ENCODE assay signal across 8 cellular contexts in genomic region chr20:33211817-33212424, GRCh38. TPM values are rescaled to one million over a fixed set of nuclear protein-coding genes. Genes with fewer than 3 reads are reported as not detected.
DNase-seq lines count a peak whose midpoint lies in the region; ATAC-seq and TF ChIP-seq lines count a peak whose summit lies in the region.

No MANE protein-coding gene starts in this region.

- H3K4me2 ChIP-seq in GM23338 = no peak overlapping the region

- no peak overlapping the region for H3K27ac ChIP-seq in CD4-positive, CD25-positive, alpha-beta regulatory T cell (ENCODE audit: insufficient read depth, low read length, poor library complexity, severe bottlenecking)
- H3K27ac ChIP-seq in GM23338 (ENCODE audit: low read depth) = no peak overlapping the region
- no peak overlapping the region for H3K27ac ChIP-seq in iPS DF 6.9 (ENCODE audit: low read length)

- H3K27me3 Mint-ChIP-seq in CD4-positive, CD25-positive, alpha-beta regulatory T cell = peaks cover 31% of the 10 kb centered on the region
- peaks cover 7% of the 10 kb centered on the region for H3K27me3 Mint-ChIP-seq in GM23338 (ENCODE audit: insufficient read depth, low read depth, poor library complexity)
- peaks cover 22% of the 10 kb centered on the region for H3K27me3 Mint-ChIP-seq in activated T-helper 1 cell treated with anti-CD3 and anti-CD28 coated beads, Interleukin-12 subunit alpha, Interleukin-12 subunit beta, Interleukin-2, Interleukin-4 antibody, amounts not matched to agents 30 ng/mL and 10 ng/mL and 1 ng/mL, durations not matched to agents 14 hours and 24 hours and 36 hours (ENCODE audit: insufficient read depth)

- no peak overlapping the region for H3K4me3 ChIP-seq in CD4-positive, CD25-positive, alpha-beta regulatory T cell (ENCODE audit: low read depth, low read length)
- H3K4me3 ChIP-seq in GM23338 (no peak overlapping the region), iPS DF 6.9 (ENCODE audit: low read length) (no peak overlapping the region)

- peaks cover 0 to 2% (median 0%) of the 10 kb centered on the region in 4 donors for H3K4me1 Mint-ChIP-seq in CD4-positive, CD25-positive, alpha-beta regulatory T cell
- no peaks in the 10 kb centered on the region for H3K4me1 Mint-ChIP-seq in GM23338
- peaks cover 6% of the 10 kb centered on the region for H3K4me1 Mint-ChIP-seq in activated T-helper 1 cell treated with anti-CD3 and anti-CD28 coated beads, Interleukin-12 subunit alpha, Interleukin-12 subunit beta, Interleukin-2, Interleukin-4 antibody, amounts not matched to agents 30 ng/mL and 10 ng/mL and 1 ng/mL, durations not matched to agents 14 hours and 24 hours and 36 hours (ENCODE audit: low read depth)

- no peaks in the 10 kb centered on the region for H3K79me2 ChIP-seq in GM23338 (replicated peaks; ENCODE audit: insufficient read depth)

- no peak for ATAC-seq in CD4-positive, CD25-positive, alpha-beta regulatory T cell (ENCODE audit: low read depth in 2 of 2)
- ATAC-seq in GM23338 = peak; percentile 96

- no peaks in the 10 kb centered on the region for H3K36me3 Mint-ChIP-seq in CD4-positive, CD25-positive, alpha-beta regulatory T cell
- H3K36me3 Mint-ChIP-seq in GM23338 (ENCODE audit: low read depth) = no peaks in the 10 kb centered on the region
- H3K36me3 Mint-ChIP-seq in activated T-helper 1 cell treated with anti-CD3 and anti-CD28 coated beads, Interleukin-12 subunit alpha, Interleukin-12 subunit beta, Interleukin-2, Interleukin-4 antibody, amounts not matched to agents 30 ng/mL and 10 ng/mL and 1 ng/mL, durations not matched to agents 14 hours and 24 hours and 36 hours (ENCODE audit: low read depth) = no peaks in the 10 kb centered on the region

- H3K36me3 ChIP-seq in CD4-positive, CD25-positive, alpha-beta regulatory T cell (ENCODE audit: control insufficient read depth, insufficient read depth, low read length) = no peaks in the 10 kb centered on the region
- H3K36me3 ChIP-seq in GM23338 (ENCODE audit: insufficient read depth) (no peaks in the 10 kb centered on the region), iPS DF 6.9 (ENCODE audit: control insufficient read depth, insufficient read depth, low read length) (no peaks in the 10 kb centered on the region)

- H3K9me3 Mint-ChIP-seq in CD4-positive, CD25-positive, alpha-beta regulatory T cell = peaks cover 0 to 4% (median 0%) of the 10 kb centered on the region in 7 donors
- no peaks in the 10 kb centered on the region; the same call in 2 of the 3 replicates for H3K9me3 Mint-ChIP-seq in GM23338
- no peaks in the 10 kb centered on the region for H3K9me3 Mint-ChIP-seq in activated T-helper 1 cell treated with anti-CD3 and anti-CD28 coated beads, Interleukin-12 subunit alpha, Interleukin-12 subunit beta, Interleukin-2, Interleukin-4 antibody, amounts not matched to agents 30 ng/mL and 10 ng/mL and 1 ng/mL, durations not matched to agents 14 hours and 24 hours and 36 hours

- H3K9me2 ChIP-seq in GM23338 (ENCODE audit: insufficient read depth) = no peaks in the 10 kb centered on the region

- DNase-seq in CD4-positive, CD25-positive, alpha-beta regulatory T cell = peak in 2 of 3 donors; percentile 4 to 50
- peak; percentile 93 for DNase-seq in GM23338 (ENCODE audit: low spot score)
- peak; percentile 5 for DNase-seq in NCI-H446 treated with DMSO at 0.1 percent for 48 hours (lab: John Stamatoyannopoulos, UW)
- peak; percentile 5 for DNase-seq in activated T-helper 1 cell treated with anti-CD3 and anti-CD28 coated beads, Interleukin-12 subunit alpha, Interleukin-12 subunit beta, Interleukin-2, Interleukin-4 antibody, amounts not matched to agents 30 ng/mL and 10 ng/mL and 1 ng/mL, durations not matched to agents 14 hours and 24 hours and 36 hours (ENCODE audit: low spot score)
- peak; percentile 37 for DNase-seq in iPS DF 6.9 (ENCODE audit: low read depth, low spot score)
- DNase-seq in stimulated activated naive CD4-positive, alpha-beta T cell treated with Interleukin-2 at 50 U/mL for 16 hours (lab: John Stamatoyannopoulos, UW) = peak; percentile 6
- DNase-seq in dedifferentiated amniotic fluid mesenchymal stem cell (ENCODE audit: extremely low spot score) = no peak
- no peak for DNase-seq in T-helper 9 cell

- no peaks in the 10 kb centered on the region for H3K4me1 ChIP-seq in CD4-positive, CD25-positive, alpha-beta regulatory T cell (ENCODE audit: control insufficient read depth, insufficient read depth, low read length, poor library complexity, severe bottlenecking)
- H3K4me1 ChIP-seq in GM23338 (ENCODE audit: insufficient read depth) (no peaks in the 10 kb centered on the region), iPS DF 6.9 (ENCODE audit: control insufficient read depth, insufficient read depth, low read length) (no peaks in the 10 kb centered on the region)

- peak; percentile 69 to 91 for TF ChIP-seq CTCF in GM23338 (conservative IDR thresholded peaks at IDR 0.05; ENCODE audit: low read depth in 2 of 2)

- WGBS in iPS DF 6.9 (ENCODE audit: insufficient coverage, insufficient read length) = no CpG with 5 or more reads among the region's 5 CpGs

- H4K20me1 ChIP-seq in GM23338 (replicated peaks; ENCODE audit: insufficient read depth) = no peaks in the 10 kb centered on the region

- no peak overlapping the region for H2AFZ ChIP-seq in GM23338

- no peak overlapping the region for H3K4me3 Mint-ChIP-seq in CD4-positive, CD25-positive, alpha-beta regulatory T cell
- no peak overlapping the region for H3K4me3 Mint-ChIP-seq in GM23338
- no peak overlapping the region for H3K4me3 Mint-ChIP-seq in activated T-helper 1 cell treated with anti-CD3 and anti-CD28 coated beads, Interleukin-12 subunit alpha, Interleukin-12 subunit beta, Interleukin-2, Interleukin-4 antibody, amounts not matched to agents 30 ng/mL and 10 ng/mL and 1 ng/mL, durations not matched to agents 14 hours and 24 hours and 36 hours

- no peaks in the 10 kb centered on the region for H3F3A ChIP-seq in GM23338 (replicated peaks; ENCODE audit: low read depth)

- intact Hi-C loops in activated T-helper 1 cell treated with anti-CD3 and anti-CD28 coated beads, Interleukin-12 subunit alpha, Interleukin-12 subunit beta, Interleukin-2, Interleukin-4 antibody, amounts not matched to agents 30 ng/mL and 10 ng/mL and 1 ng/mL, durations not matched to agents 14 hours and 24 hours and 36 hours (cut with micrococcal nuclease) = loop anchor here (5.0 kb wide), 1 partner anchor 310 kb away; no protein-coding TSS in a partner anchor

- H3K9me3 ChIP-seq in CD4-positive, CD25-positive, alpha-beta regulatory T cell (ENCODE audit: control insufficient read depth in 2 of 2, low read length in 2 of 2) = no peaks in the 10 kb centered on the region
- no peaks in the 10 kb centered on the region for H3K9me3 ChIP-seq in iPS DF 6.9 (ENCODE audit: control insufficient read depth, insufficient read depth, low read length)

- H3K27me3 ChIP-seq in CD4-positive, CD25-positive, alpha-beta regulatory T cell (ENCODE audit: control insufficient read depth, insufficient read depth, low read length) = peaks cover 8% of the 10 kb centered on the region
- H3K27me3 ChIP-seq in GM23338 (ENCODE audit: insufficient read depth) (no peaks in the 10 kb centered on the region), iPS DF 6.9 (ENCODE audit: control insufficient read depth, insufficient read depth, low read length) (no peaks in the 10 kb centered on the region; the same call in 1 of the 2 replicates)

- no peak overlapping the region for H3K27ac Mint-ChIP-seq in CD4-positive, CD25-positive, alpha-beta regulatory T cell
- H3K27ac Mint-ChIP-seq in GM23338 = no peak overlapping the region
- H3K27ac Mint-ChIP-seq in activated T-helper 1 cell treated with anti-CD3 and anti-CD28 coated beads, Interleukin-12 subunit alpha, Interleukin-12 subunit beta, Interleukin-2, Interleukin-4 antibody, amounts not matched to agents 30 ng/mL and 10 ng/mL and 1 ng/mL, durations not matched to agents 14 hours and 24 hours and 36 hours = no peak overlapping the region

TF ChIP-seq in GM23338, 12 proteins besides CTCF, POLR2A, EP300 and RAD21 (continues in another document):
- TF ChIP-seq ZNF114 (CRISPR knock-in tag; IDR thresholded peaks at IDR 0.05) (no peak), EZH2 (IDR thresholded peaks at IDR 0.05; ENCODE audit: low read depth, unreplicated experiment) (no peak), STAT1 (IDR thresholded peaks at IDR 0.05; ENCODE audit: unreplicated experiment) (no peak), EZH2phosphoT487 (IDR thresholded peaks at IDR 0.05; ENCODE audit: unreplicated experiment) (no peak), NANOG (IDR thresholded peaks at IDR 0.05; ENCODE audit: borderline replicate concordance) (no peak), POLR2AphosphoS5 (IDR thresholded peaks at IDR 0.05; ENCODE audit: low read depth) (no peak)

RNA-seq across cellular contexts. Expression of gene BPIFA3, which starts 5.2 kb away (rescaled TPM):
- not detected for total RNA-seq in CD4-positive, CD25-positive, alpha-beta regulatory T cell
- not detected for polyA plus RNA-seq in CD4-positive, CD25-positive, alpha-beta regulatory T cell
- total RNA-seq in GM23338 (2014; rRNA removed; shearing (Covaris generic)) = not detected in 2 replicates
- polyA plus RNA-seq in GM23338 (2016; fragmentation: Nextera tagmentation; extraction: Ambion mirVana) = not detected in 2 replicates
- total RNA-seq in activated T-helper 1 cell treated with anti-CD3 and anti-CD28 coated beads, Interleukin-12 subunit alpha, Interleukin-12 subunit beta, Interleukin-2, Interleukin-4 antibody, amounts not matched to agents 30 ng/mL and 10 ng/mL and 1 ng/mL, durations not matched to agents 14 hours and 24 hours and 36 hours = not detected in 2 replicates

RNA-seq across cellular contexts. Expression of gene BPIFA1, which starts 23.9 kb away (rescaled TPM):
- total RNA-seq in CD4-positive, CD25-positive, alpha-beta regulatory T cell = not detected
- not detected for polyA plus RNA-seq in CD4-positive, CD25-positive, alpha-beta regulatory T cell
- not detected in 2 replicates for total RNA-seq in GM23338 (2014; rRNA removed; shearing (Covaris generic))
- not detected in 2 replicates for polyA plus RNA-seq in GM23338 (2016; fragmentation: Nextera tagmentation; extraction: Ambion mirVana)
- not detected in 2 replicates for total RNA-seq in activated T-helper 1 cell treated with anti-CD3 and anti-CD28 coated beads, Interleukin-12 subunit alpha, Interleukin-12 subunit beta, Interleukin-2, Interleukin-4 antibody, amounts not matched to agents 30 ng/mL and 10 ng/mL and 1 ng/mL, durations not matched to agents 14 hours and 24 hours and 36 hours

RNA-seq across cellular contexts. Expression of gene BPIFA2, which starts 44.0 kb away (rescaled TPM):
- not detected for total RNA-seq in CD4-positive, CD25-positive, alpha-beta regulatory T cell
- polyA plus RNA-seq in CD4-positive, CD25-positive, alpha-beta regulatory T cell = not detected
- total RNA-seq in GM23338 (2014; rRNA removed; shearing (Covaris generic)) = not detected in 2 replicates
- polyA plus RNA-seq in GM23338 (2016; fragmentation: Nextera tagmentation; extraction: Ambion mirVana) = not detected in 2 replicates
- not detected in 2 replicates for total RNA-seq in activated T-helper 1 cell treated with anti-CD3 and anti-CD28 coated beads, Interleukin-12 subunit alpha, Interleukin-12 subunit beta, Interleukin-2, Interleukin-4 antibody, amounts not matched to agents 30 ng/mL and 10 ng/mL and 1 ng/mL, durations not matched to agents 14 hours and 24 hours and 36 hours

Comparison
In these comparisons a context has a peak if more than half of its experiments do, and no peak if none do; other contexts are left out.
1. DNase-seq: peak in CD4-positive, CD25-positive, alpha-beta regulatory T cell (2 of 3), GM23338 (single experiment), NCI-H446 treated with DMSO at 0.1 percent for 48 hours (single experiment), activated T-helper 1 cell treated with anti-CD3 and anti-CD28 coated beads, Interleukin-12 subunit alpha, Interleukin-12 subunit beta, Interleukin-2, Interleukin-4 antibody, amounts not matched to agents 30 ng/mL and 10 ng/mL and 1 ng/mL, durations not matched to agents 14 hours and 24 hours and 36 hours (single experiment), iPS DF 6.9 (single experiment) and stimulated activated naive CD4-positive, alpha-beta T cell treated with Interleukin-2 at 50 U/mL for 16 hours (single experiment); none in dedifferentiated amniotic fluid mesenchymal stem cell (single experiment) and T-helper 9 cell (single experiment).